Comparison of ENCODE assay signal across 24 cellular contexts in genomic region chr22:39577900-39578299, GRCh38. TPM values are rescaled to one million over a fixed set of nuclear protein-coding genes. Genes with fewer than 3 reads are reported as not detected.
A peak's percentile ranks its signal among the peaks of the same experiment; 100 is the strongest.
DNase-seq lines count a peak whose midpoint lies in the region; ATAC-seq and TF ChIP-seq lines count a peak whose summit lies in the region.
"Had no signal": no experiment of that assay in that cellular context is flagged by ENCODE, and none has a peak within 500 bp of the region (broad histone marks: within the 10 kb centered on the region; RNA-seq: fewer than 3 reads in every experiment).

No MANE protein-coding gene starts in this region.

- peaks cover 9% of the 10 kb centered on the region for H3K27me3 Mint-ChIP-seq in glutamatergic neuron (ENCODE audit: unreplicated experiment)

- no peaks in the 10 kb centered on the region for H3K79me2 ChIP-seq in osteoblast (ENCODE audit: insufficient read depth, low read length)

- no peaks in the 10 kb centered on the region for H3K27me3 ChIP-seq in BLaER1 treated with 17β-estradiol and CSF1 and Interleukin-3, amounts not matched to agents 10 nM and 100 nM
- H3K27me3 ChIP-seq in osteoblast (ENCODE audit: insufficient read depth, low read length): peaks cover 10% of the 10 kb centered on the region
- H3K27me3 ChIP-seq in SJCRH30: no peaks in the 10 kb centered on the region
- H3K27me3 ChIP-seq: BE2C had no signal

- H3K9me3 ChIP-seq in BLaER1 treated with 17β-estradiol and CSF1 and Interleukin-3, amounts not matched to agents 10 nM and 100 nM (replicated peaks in 1 of 11): no peaks in the 10 kb centered on the region
- no peaks in the 10 kb centered on the region for H3K9me3 ChIP-seq in osteoblast (ENCODE audit: low read depth, low read length)
- no peaks in the 10 kb centered on the region for H3K9me3 ChIP-seq in SJCRH30 (replicated peaks)
- H3K9me3 ChIP-seq: BE2C had no signal

- H4K20me1 ChIP-seq in BLaER1 treated with 17β-estradiol and CSF1 and Interleukin-3, amounts not matched to agents 10 nM and 100 nM: peaks cover 0 to 4% (median 0%) of the 10 kb centered on the region in 11 experiments; a peak in 2 of 22 replicates
- no peaks in the 10 kb centered on the region for H4K20me1 ChIP-seq in osteoblast (ENCODE audit: insufficient read depth, low read length)

- H3K27ac Mint-ChIP-seq in glutamatergic neuron (ENCODE audit: unreplicated experiment): peak overlapping the region; percentile 95
- H3K27ac Mint-ChIP-seq: CD14-positive monocyte; CD4-positive, CD25-positive, alpha-beta regulatory T cell had no signal

- peaks cover 8% of the 10 kb centered on the region for H3K9me3 Mint-ChIP-seq in glutamatergic neuron (ENCODE audit: unreplicated experiment)
- H3K9me3 Mint-ChIP-seq: CD8-positive, alpha-beta memory T cell had no signal

- no peak for DNase-seq in glutamatergic neuron
- DNase-seq in osteoblast (ENCODE audit: insufficient read length, low spot score, missing footprints): peak; percentile 74
- no peak for DNase-seq in midbrain (lab: John Stamatoyannopoulos, UW)
- DNase-seq in SJCRH30: no peak
- DNase-seq: 8988T; ACHN; BE2C; C1 segment of cervical spinal cord; CD4-positive, alpha-beta memory T cell; CD4-positive, CD25-positive, alpha-beta regulatory T cell; CD8-positive, alpha-beta memory T cell; COR-L47; DMS 273 treated with DMSO at 0.1 percent for 48 hours; DMS153; DMS53; DMS79; DND-41; EL; GDM1 had no signal

- no peaks in the 10 kb centered on the region for H3K36me3 ChIP-seq in BLaER1 treated with 17β-estradiol and CSF1 and Interleukin-3, amounts not matched to agents 10 nM and 100 nM
- H3K36me3 ChIP-seq in osteoblast (ENCODE audit: insufficient read depth, low read length) (no peaks in the 10 kb centered on the region), SJCRH30 (no peaks in the 10 kb centered on the region)
- H3K36me3 ChIP-seq: BE2C had no signal

- peaks cover 10% of the 10 kb centered on the region for H3K4me1 Mint-ChIP-seq in glutamatergic neuron (ENCODE audit: low read depth, unreplicated experiment)
- H3K4me1 Mint-ChIP-seq: CD14-positive monocyte; CD4-positive, alpha-beta memory T cell; CD4-positive, CD25-positive, alpha-beta regulatory T cell; CD8-positive, alpha-beta memory T cell had no signal

- H3K4me1 ChIP-seq in BLaER1 treated with 17β-estradiol and CSF1 and Interleukin-3, amounts not matched to agents 10 nM and 100 nM: peaks cover 18 to 51% (median 43%) of the 10 kb centered on the region in 10 experiments
- H3K4me1 ChIP-seq in osteoblast (ENCODE audit: insufficient read depth, low read length) (peaks cover 10% of the 10 kb centered on the region), SJCRH30 (no peaks in the 10 kb centered on the region)

- H3K9ac ChIP-seq in BLaER1 treated with 17β-estradiol and CSF1 and Interleukin-3, amounts not matched to agents 10 nM and 100 nM: no peak overlapping the region; a peak in 1 of 22 replicates

- H3K4me2 ChIP-seq in BLaER1 treated with 17β-estradiol and CSF1 and Interleukin-3, amounts not matched to agents 10 nM and 100 nM: peak overlapping the region in 10 of 11 experiments; percentile 63 to 90 (median 78); a peak in 18 of 22 replicates
- no peak overlapping the region for H3K4me2 ChIP-seq in osteoblast (ENCODE audit: insufficient read depth, low read length)

- H3K4me3 Mint-ChIP-seq in glutamatergic neuron (ENCODE audit: unreplicated experiment): no peak overlapping the region
- H3K4me3 Mint-ChIP-seq: CD14-positive monocyte; CD4-positive, alpha-beta memory T cell; CD8-positive, alpha-beta memory T cell had no signal

- no peak for ATAC-seq in GM18909 (IDR thresholded peaks at IDR 0.05; ENCODE audit: poor library complexity, unreplicated experiment)
- ATAC-seq: GM12878 had no signal

- H3K27ac ChIP-seq in BLaER1 treated with 17β-estradiol and CSF1 and Interleukin-3, amounts not matched to agents 10 nM and 100 nM: peak overlapping the region in 1 of 11 experiments; percentile 4; a peak in 1 of 22 replicates
- H3K27ac ChIP-seq in osteoblast (ENCODE audit: low read depth, low read length): no peak overlapping the region
- no peak overlapping the region for H3K27ac ChIP-seq in SJCRH30

- no peak overlapping the region for H3K4me3 ChIP-seq in BLaER1 treated with 17β-estradiol and CSF1 and Interleukin-3, amounts not matched to agents 10 nM and 100 nM
- H3K4me3 ChIP-seq in osteoblast (ENCODE audit: insufficient read depth, low read length) (no peak overlapping the region), SJCRH30 (no peak overlapping the region)
- H3K4me3 ChIP-seq: GM12878 had no signal

- H3K36me3 Mint-ChIP-seq in glutamatergic neuron (ENCODE audit: unreplicated experiment): peaks cover 1% of the 10 kb centered on the region
- H3K36me3 Mint-ChIP-seq: CD14-positive monocyte; CD4-positive, alpha-beta memory T cell had no signal

- H2AFZ ChIP-seq in osteoblast (ENCODE audit: low read length): no peak overlapping the region

- no peak for TF ChIP-seq CTCF in glutamatergic neuron (IDR thresholded peaks at IDR 0.05; ENCODE audit: partially characterized antibody, unreplicated experiment)
- no peak for TF ChIP-seq CTCF in osteoblast (IDR thresholded peaks at IDR 0.05; ENCODE audit: extremely low read depth, low read depth, low read length)

RNA-seq across cellular contexts. Expression of gene CACNA1I, which starts 7.3 kb away (rescaled TPM):
- total RNA-seq in glutamatergic neuron (ENCODE audit: unreplicated experiment) (0.12 TPM), osteoblast (under 0.01 TPM in 2 replicates)
- total RNA-seq in SJCRH30 (2014; rRNA removed; shearing (Covaris generic)): 0.02 TPM in 1 of 2 replicates, not detected in the other
- total RNA-seq: Daoy had no signal

RNA-seq across cellular contexts. Expression of gene RPS19BP1, which starts 45.4 kb away (rescaled TPM):
- total RNA-seq in glutamatergic neuron (ENCODE audit: unreplicated experiment): 59.6 TPM
- total RNA-seq in osteoblast: 25.9 and 34.7 TPM in 2 replicates
- total RNA-seq in SJCRH30 (2014; rRNA removed; shearing (Covaris generic)): 48.3 and 66.2 TPM in 2 replicates

RNA-seq across cellular contexts. Expression of gene ATF4, which starts 57.5 kb away (rescaled TPM):
- total RNA-seq in glutamatergic neuron (ENCODE audit: unreplicated experiment): 509 TPM
- total RNA-seq in osteoblast: 494 and 590 TPM in 2 replicates
- 190 and 238 TPM in 2 replicates for total RNA-seq in SJCRH30 (2014; rRNA removed; shearing (Covaris generic))
